33 cellular contexts compared by ENCODE assay signal in the genomic region with DNA sequence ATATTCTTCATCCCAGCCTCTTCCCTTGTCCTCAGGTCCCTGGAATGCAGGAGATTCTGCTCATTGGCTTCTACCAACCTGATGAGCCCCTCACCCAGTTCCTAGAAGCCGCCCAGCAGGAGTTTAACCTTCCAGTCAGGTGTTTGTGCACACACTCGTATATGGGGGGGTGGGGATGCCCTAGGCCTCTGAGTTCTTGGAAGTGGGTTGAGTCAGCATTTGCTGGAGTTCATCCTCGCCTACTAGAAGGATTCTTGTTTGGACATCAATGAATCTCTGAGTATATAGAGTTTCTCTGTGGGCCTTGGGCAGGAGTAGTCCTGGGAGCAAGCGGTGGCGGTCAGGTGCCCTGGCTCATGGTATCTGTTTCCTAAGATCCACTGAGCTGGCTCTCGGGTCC. TPM values are rescaled to one million over a fixed set of nuclear protein-coding genes. Genes with fewer than 3 reads are reported as not detected.
"Had no signal": no experiment of that assay in that cellular context is flagged by ENCODE, and none has a peak within 500 bp of the region (broad histone marks: within the 10 kb centered on the region; RNA-seq: fewer than 3 reads in every experiment).

No MANE protein-coding gene starts in this region.

- DNase-seq: activated CD4-positive, alpha-beta memory T cell treated with anti-CD3 and anti-CD28 coated beads, Interleukin-2, amount 10 ng/mL, durations not matched to agents 7 days and 5 days; activated CD4-positive, alpha-beta T cell treated with anti-CD3 and anti-CD28 coated beads for 1 hour; activated CD4-positive, alpha-beta T cell treated with anti-CD3 and anti-CD28 coated beads, Interleukin-2, amount 10 ng/mL, durations not matched to agents 7 days and 5 days; activated CD8-positive, alpha-beta memory T cell treated with anti-CD3 and anti-CD28 coated beads, Interleukin-2, amount 10 ng/mL, durations not matched to agents 7 days and 5 days; activated naive CD4-positive, alpha-beta T cell treated with Interleukin-2 at 50 U/mL for 16 hours; activated naive CD8-positive, alpha-beta T cell treated with anti-CD3 and anti-CD28 coated beads, Interleukin-2, amount 10 ng/mL, durations not matched to agents 7 days and 5 days; activated T-cell treated with anti-CD3 and anti-CD28 coated beads, Interleukin-2, amount 50 U/mL, for 48 hours; endodermal cell; foreskin keratinocyte; heart left ventricle; hypothalamus; immature natural killer cell; kidney; left colon; midbrain; naive thymus-derived CD4-positive, alpha-beta T cell; right lobe of liver; stimulated activated CD4-positive, alpha-beta T cell treated with anti-CD3 and anti-CD28 coated beads, Interleukin-2, amount 100 ng/mL, for 48 hours; stimulated activated naive CD8-positive, alpha-beta T cell treated with anti-CD3 and anti-CD28 coated beads, Interleukin-15, Interleukin-2, amounts not matched to agents 100 U/mL and 50 U/mL, for 24 hours; T-helper 17 cell; T1000; upper lobe of left lung had no signal

- H3K9me3 ChIP-seq: esophagus muscularis mucosa, heart left ventricle, neutrophil, right lobe of liver, thoracic aorta, upper lobe of left lung, vagina had no signal

- H3K4me3 ChIP-seq: esophagus muscularis mucosa, heart left ventricle, right lobe of liver, thoracic aorta, upper lobe of left lung, vagina had no signal

- ATAC-seq: activated CD8-positive, alpha-beta memory T cell treated with anti-CD3 and anti-CD28 coated beads, Interleukin-2, amount 10 ng/mL, durations not matched to agents 7 days and 5 days; foreskin keratinocyte; heart left ventricle; left colon; naive thymus-derived CD4-positive, alpha-beta T cell; right lobe of liver; stimulated activated naive CD8-positive, alpha-beta T cell treated with anti-CD3 and anti-CD28 coated beads, Interleukin-15, Interleukin-2, amounts not matched to agents 100 U/mL and 50 U/mL, for 24 hours; T-helper 17 cell had no signal

- H3K4me3 Mint-ChIP-seq: activated CD4-positive, alpha-beta memory T cell treated with anti-CD3 and anti-CD28 coated beads, Interleukin-2, amount 10 ng/mL, durations not matched to agents 7 days and 5 days; activated CD4-positive, alpha-beta T cell treated with anti-CD3 and anti-CD28 coated beads, Interleukin-2, amount 10 ng/mL, durations not matched to agents 7 days and 5 days; activated CD8-positive, alpha-beta memory T cell treated with anti-CD3 and anti-CD28 coated beads, Interleukin-2, amount 10 ng/mL, durations not matched to agents 7 days and 5 days; activated naive CD8-positive, alpha-beta T cell treated with anti-CD3 and anti-CD28 coated beads, Interleukin-2, amount 10 ng/mL, durations not matched to agents 7 days and 5 days; central memory CD8-positive, alpha-beta T cell; dendritic cell treated with granulocyte-macrophage colony-stimulating factor and Interleukin-4, amounts not matched to agents 40 ng/mL and 50 ng/mL, for 4 days; endodermal cell; T-helper 17 cell had no signal

- H3K27me3 ChIP-seq: right lobe of liver, vagina had no signal

- H3K27ac Mint-ChIP-seq: activated CD4-positive, alpha-beta memory T cell treated with anti-CD3 and anti-CD28 coated beads, Interleukin-2, amount 10 ng/mL, durations not matched to agents 7 days and 5 days; activated CD4-positive, alpha-beta T cell treated with anti-CD3 and anti-CD28 coated beads, Interleukin-2, amount 10 ng/mL, durations not matched to agents 7 days and 5 days; activated CD8-positive, alpha-beta memory T cell treated with anti-CD3 and anti-CD28 coated beads, Interleukin-2, amount 10 ng/mL, durations not matched to agents 7 days and 5 days; activated naive CD8-positive, alpha-beta T cell treated with anti-CD3 and anti-CD28 coated beads, Interleukin-2, amount 10 ng/mL, durations not matched to agents 7 days and 5 days; dendritic cell treated with granulocyte-macrophage colony-stimulating factor and Interleukin-4, amounts not matched to agents 40 ng/mL and 50 ng/mL, for 4 days; endodermal cell; immature natural killer cell; progenitor cell of endocrine pancreas; T-helper 17 cell had no signal

- H3K4me1 ChIP-seq: foreskin keratinocyte had no signal

- H3K27ac ChIP-seq: esophagus muscularis mucosa, foreskin keratinocyte, heart left ventricle, neutrophil, right lobe of liver, thoracic aorta, upper lobe of left lung, vagina had no signal

- H3K9me3 Mint-ChIP-seq: activated CD4-positive, alpha-beta memory T cell treated with anti-CD3 and anti-CD28 coated beads, Interleukin-2, amount 10 ng/mL, durations not matched to agents 7 days and 5 days; activated CD4-positive, alpha-beta T cell treated with anti-CD3 and anti-CD28 coated beads, Interleukin-2, amount 10 ng/mL, durations not matched to agents 7 days and 5 days; activated naive CD8-positive, alpha-beta T cell treated with anti-CD3 and anti-CD28 coated beads, Interleukin-2, amount 10 ng/mL, durations not matched to agents 7 days and 5 days; central memory CD8-positive, alpha-beta T cell; dendritic cell treated with granulocyte-macrophage colony-stimulating factor and Interleukin-4, amounts not matched to agents 40 ng/mL and 50 ng/mL, for 4 days; endodermal cell had no signal

RNA-seq across cellular contexts. Expression of a gene that starts 12.8 kb away (rescaled TPM):
- total RNA-seq: activated CD4-positive, alpha-beta T cell treated with anti-CD3 and anti-CD28 coated beads, Interleukin-2, amount 10 ng/mL, durations not matched to agents 7 days and 5 days; esophagus muscularis mucosa; foreskin keratinocyte; kidney; left colon; renal cortical epithelial cell; right lobe of liver; skeletal muscle tissue; subcutaneous adipose tissue; vagina had no signal
- polyA plus RNA-seq: foreskin keratinocyte; immature natural killer cell; liver; naive thymus-derived CD4-positive, alpha-beta T cell had no signal

RNA-seq across cellular contexts. Expression of a gene that starts 42.4 kb away (rescaled TPM):
- polyA plus RNA-seq: naive thymus-derived CD4-positive, alpha-beta T cell had no signal
